Comparison of ENCODE assay signal across 26 cellular contexts in genomic region chr3:190130700-190131099, GRCh38. TPM values are rescaled to one million over a fixed set of nuclear protein-coding genes. Genes with fewer than 3 reads are reported as not detected.
DNase-seq lines count a peak whose midpoint lies in the region; ATAC-seq, FAIRE-seq and TF ChIP-seq lines count a peak whose summit lies in the region.
"Had no signal": no experiment of that assay in that cellular context is flagged by ENCODE, and none has a peak within 500 bp of the region (broad histone marks: within the 10 kb centered on the region; RNA-seq: fewer than 3 reads in every experiment).

No MANE protein-coding gene starts in this region.

- intact Hi-C loops in mammary epithelial cell (cut with micrococcal nuclease) = no loop called here

- POLR2A ChIA-PET in A549 (lab: Yijun Ruan, JAX) = no interaction called here

- H2AFZ ChIP-seq in mammary epithelial cell (ENCODE audit: low read depth, low read length) (no peak overlapping the region), mesenchymal stem cell (ENCODE audit: low read depth, low read length) (no peak overlapping the region)

- no peak overlapping the region for H4K91ac ChIP-seq in mesenchymal stem cell (ENCODE audit: low read length)

- H3K9ac ChIP-seq in mammary epithelial cell (ENCODE audit: insufficient read depth, low read length) (no peak overlapping the region), mesenchymal stem cell (ENCODE audit: low read length) (peak overlapping the region; percentile 32)
- H3K9ac ChIP-seq: BLaER1, KMS-11 had no signal

- H3K4me3 ChIP-seq in A549 (no peak overlapping the region), mammary epithelial cell (replicated peaks in 1 of 3; ENCODE audit: insufficient read depth in 1 of 3, low read depth in 2 of 3, low read length in 3 of 3) (no peak overlapping the region), mesenchymal stem cell (ENCODE audit: insufficient read depth in 1 of 2, low read depth in 1 of 2, low read length in 2 of 2) (no peak overlapping the region)
- H3K4me3 ChIP-seq: BLaER1, left lung, stomach, tibial nerve had no signal

- H3K4me2 ChIP-seq in A549 = peak overlapping the region; percentile 34; the same call in 2 of the 3 replicates
- no peak overlapping the region for H3K4me2 ChIP-seq in mammary epithelial cell (ENCODE audit: insufficient read depth, low read depth, low read length)
- no peak overlapping the region for H3K4me2 ChIP-seq in mesenchymal stem cell (ENCODE audit: low read length, poor library complexity, severe bottlenecking)
- H3K4me2 ChIP-seq: BLaER1, KMS-11 had no signal

- no peak overlapping the region for H3K18ac ChIP-seq in mesenchymal stem cell (ENCODE audit: low read depth in 1 of 2, low read length in 2 of 2)

- no peak overlapping the region for H3K14ac ChIP-seq in mesenchymal stem cell (ENCODE audit: low read length in 2 of 2)

- no peaks in the 10 kb centered on the region for H3K36me3 Mint-ChIP-seq in activated naive CD8-positive, alpha-beta T cell treated with anti-CD3 and anti-CD28 coated beads, Interleukin-2, amount 50 U/mL, for 24 hours (ENCODE audit: low read depth)
- H3K36me3 Mint-ChIP-seq: natural killer cell had no signal

- H3K4me1 Mint-ChIP-seq in activated naive CD8-positive, alpha-beta T cell treated with anti-CD3 and anti-CD28 coated beads, Interleukin-2, amount 50 U/mL, for 24 hours = no peaks in the 10 kb centered on the region
- H3K4me1 Mint-ChIP-seq: natural killer cell had no signal

- no peaks in the 10 kb centered on the region for H3K79me2 ChIP-seq in mammary epithelial cell (ENCODE audit: insufficient read depth, low read length)

- H3K4ac ChIP-seq in mesenchymal stem cell (ENCODE audit: low read depth in 1 of 2, low read length in 2 of 2) = no peak overlapping the region

- no peak overlapping the region for H2BK12ac ChIP-seq in mesenchymal stem cell (ENCODE audit: low read length in 2 of 2)

- ATAC-seq in A549 = no peak
- no peak for ATAC-seq in activated naive CD8-positive, alpha-beta T cell treated with anti-CD3 and anti-CD28 coated beads, Interleukin-2, amount 50 U/mL, for 24 hours
- no peak for ATAC-seq in esophagus mucosa
- ATAC-seq: natural killer cell, Right ventricle myocardium inferior had no signal

- no peak for TF ChIP-seq POLR2A in A549 (IDR thresholded peaks at IDR 0.05; ENCODE audit: low read length)

- H3K9me3 ChIP-seq in A549 (no peaks in the 10 kb centered on the region), mammary epithelial cell (replicated peaks; ENCODE audit: insufficient read depth, low read length) (no peaks in the 10 kb centered on the region), mesenchymal stem cell (ENCODE audit: control insufficient read depth, low read length) (no peaks in the 10 kb centered on the region)
- H3K9me3 ChIP-seq: BLaER1, left lung, stomach, tibial nerve had no signal

- TF ChIP-seq RAD21 in A549 (conservative IDR thresholded peaks at IDR 0.05 in 1 of 2, IDR thresholded peaks at IDR 0.05 in 1 of 2) = no peak

- no peak overlapping the region for H3K27ac Mint-ChIP-seq in activated naive CD8-positive, alpha-beta T cell treated with anti-CD3 and anti-CD28 coated beads, Interleukin-2, amount 50 U/mL, for 24 hours
- H3K27ac Mint-ChIP-seq: activated T-cell treated with anti-CD3 and anti-CD28 coated beads, Interleukin-2, amount 50 U/mL, for 24 hours; natural killer cell had no signal

- 85% methylated on average over 6 of the region's 6 CpGs for WGBS in A549 (ENCODE audit: missing lambda C conversion rate)
- WGBS in mammary epithelial cell (ENCODE audit: low coverage, missing lambda C conversion rate) = 87% methylated on average over 6 of the region's 6 CpGs
- 75% methylated on average over 5 of the region's 6 CpGs for WGBS in mesenchymal stem cell

- no peak overlapping the region for H2BK120ac ChIP-seq in mesenchymal stem cell (ENCODE audit: low read depth, low read length)

- no peak overlapping the region for H2AK5ac ChIP-seq in mesenchymal stem cell (ENCODE audit: low read length, severe bottlenecking)

- H4K20me1 ChIP-seq in mammary epithelial cell (ENCODE audit: insufficient read depth, low read length) = no peaks in the 10 kb centered on the region
- H4K20me1 ChIP-seq: BLaER1 had no signal

- dilution Hi-C loops in mammary epithelial cell (cut with HindIII; ENCODE audit: low sequenced_read_pairs) = no loop called here

- no peaks in the 10 kb centered on the region for H3K79me1 ChIP-seq in mesenchymal stem cell (replicated peaks; ENCODE audit: low read length, poor library complexity, severe bottlenecking)

- H3K4me1 ChIP-seq in A549 (peaks cover 16% of the 10 kb centered on the region), mammary epithelial cell (ENCODE audit: insufficient read depth, low read length) (peaks cover 10% of the 10 kb centered on the region), mesenchymal stem cell (ENCODE audit: control insufficient read depth, insufficient read depth, low read depth, low read length) (peaks cover 4% of the 10 kb centered on the region)
- H3K4me1 ChIP-seq: left lung had no signal

- no peak for DNase-seq in A549 (ENCODE audit: low read depth in 1 of 2, low spot score in 1 of 2)
- DNase-seq in LHCN-M2 (ENCODE audit: low read depth) = peak; percentile 12
- DNase-seq in mammary epithelial cell = no peak
- DNase-seq in mesenchymal stem cell = peak; percentile 57
- DNase-seq in activated naive CD8-positive, alpha-beta T cell treated with anti-CD3 and anti-CD28 coated beads, Interleukin-2, amount 50 U/mL, for 24 hours = no peak
- DNase-seq in globus pallidus (ENCODE audit: low spot score) = no peak
- DNase-seq: activated CD4-positive, alpha-beta T cell treated with anti-CD3 and anti-CD28 coated beads for 4 hours; activated T-cell treated with anti-CD3 and anti-CD28 coated beads, Interleukin-2, amount 50 U/mL, for 24 hours; effector CD4-positive, alpha-beta T cell; left lung; midbrain; MV-4-11; natural killer cell; NCI-H146; NCI-H510A treated with DMSO at 0.1 percent for 48 hours; NK-92 treated with Interleukin-12 subunit alpha and Interleukin-12 subunit beta, amount 100 ng/mL, for 24 hours; small intestine; stimulated activated CD8-positive, alpha-beta memory T cell treated with anti-CD3 and anti-CD28 coated beads, Interleukin-4, amount 100 ng/mL, for 48 hours; T-helper 2 cell had no signal

- TF ChIP-seq EP300 in A549 (IDR thresholded peaks at IDR 0.05) = no peak

- CTCF ChIA-PET in A549 (lab: Yijun Ruan, JAX) = no interaction called here
- CTCF ChIA-PET in mammary epithelial cell (lab: Charles Lee; ENCODE audit: low non-redundant PET) = no interaction called here

- no peak overlapping the region for H4K8ac ChIP-seq in mesenchymal stem cell (ENCODE audit: low read length)

- in situ Hi-C loops in mammary epithelial cell (cut with MboI; ENCODE audit: low sequenced_read_pairs in 2 of 2) = no loop called here

- no peaks in the 10 kb centered on the region for H3K9me3 Mint-ChIP-seq in activated naive CD8-positive, alpha-beta T cell treated with anti-CD3 and anti-CD28 coated beads, Interleukin-2, amount 50 U/mL, for 24 hours
- H3K9me3 Mint-ChIP-seq: activated T-cell treated with anti-CD3 and anti-CD28 coated beads, Interleukin-2, amount 50 U/mL, for 24 hours had no signal

- H3K27ac ChIP-seq in A549 (peak overlapping the region in 1 of 2 experiments; percentile 28; a peak in 1 of 6 replicates), mammary epithelial cell (ENCODE audit: insufficient read depth, low read depth, low read length) (peak overlapping the region; percentile 14), mesenchymal stem cell (ENCODE audit: low read length, poor library complexity, severe bottlenecking) (no peak overlapping the region)
- H3K27ac ChIP-seq: BLaER1, KMS-11, left lung, stomach, tibial nerve had no signal

- BruUV-seq in mammary epithelial cell (replicated peaks; lab: Mats Ljungman, UMichigan) = no TSS peak

- H3K27me3 ChIP-seq in mammary epithelial cell (ENCODE audit: insufficient read depth, low read length) (no peaks in the 10 kb centered on the region), mesenchymal stem cell (ENCODE audit: control insufficient read depth in 1 of 2, insufficient read depth in 1 of 2, low read length in 2 of 2) (no peaks in the 10 kb centered on the region)
- H3K27me3 ChIP-seq: BLaER1, tibial nerve had no signal

- no peak for FAIRE-seq in A549 (lab: Jason Lieb, UNC)
- FAIRE-seq: colon, small intestine had no signal

- no peaks in the 10 kb centered on the region for H3K36me3 ChIP-seq in mammary epithelial cell (ENCODE audit: insufficient read depth, low read length)
- H3K36me3 ChIP-seq in mesenchymal stem cell (ENCODE audit: control insufficient read depth in 1 of 2, insufficient read depth in 2 of 2, low read depth in 1 of 2, low read length in 2 of 2) = no peaks in the 10 kb centered on the region
- H3K36me3 ChIP-seq: BLaER1, left lung, stomach, tibial nerve had no signal

- TF ChIP-seq CTCF in A549 (IDR thresholded peaks at IDR 0.05) (no peak), mammary epithelial cell (conservative IDR thresholded peaks at IDR 0.05 in 1 of 2, IDR thresholded peaks at IDR 0.05 in 1 of 2; ENCODE audit: extremely low read depth in 1 of 2, insufficient read depth in 1 of 2, low read depth in 1 of 2, low read length in 2 of 2) (no peak)

- no peak overlapping the region for H3K4me3 Mint-ChIP-seq in activated naive CD8-positive, alpha-beta T cell treated with anti-CD3 and anti-CD28 coated beads, Interleukin-2, amount 50 U/mL, for 24 hours
- H3K4me3 Mint-ChIP-seq: activated T-cell treated with anti-CD3 and anti-CD28 coated beads, Interleukin-2, amount 50 U/mL, for 24 hours; natural killer cell had no signal

- no peak overlapping the region for H3K23ac ChIP-seq in mesenchymal stem cell (ENCODE audit: low read length in 2 of 2)

- H3K27me3 Mint-ChIP-seq in activated naive CD8-positive, alpha-beta T cell treated with anti-CD3 and anti-CD28 coated beads, Interleukin-2, amount 50 U/mL, for 24 hours = peaks cover 16% of the 10 kb centered on the region

- no peak overlapping the region for H2BK5ac ChIP-seq in mesenchymal stem cell (ENCODE audit: low read depth, low read length, poor library complexity, severe bottlenecking)

- no peak overlapping the region for H2BK15ac ChIP-seq in mesenchymal stem cell (ENCODE audit: low read depth, poor library complexity, severe bottlenecking)

RNA-seq across cellular contexts. Expression of gene P3H2, which starts 10.0 kb away (rescaled TPM):
- 59.9 and 72.5 TPM in 2 replicates for polyA plus RNA-seq in A549 (2011; rRNA removed)
- polyA plus RNA-seq in A549 (2012; cell fraction: cytosol; rRNA removed) = 16.2 and 21.8 TPM in 2 replicates
- 21.9 and 29.7 TPM in 2 replicates for polyA plus RNA-seq in A549 (2012; cell fraction: nucleus; rRNA removed)
- polyA plus RNA-seq in A549 (2017; fragmentation: RNase III; extraction: RNeasy Plus Mini Kit Qiagen cat#74134 plus additional on column Dnase treatment) = 48.5 to 56.6 TPM (median 55.1 TPM) in 3 replicates
- 37.1 and 37.2 TPM in 2 replicates for polyA minus RNA-seq in A549 (2011; rRNA and poly(A)+ RNA removed)
- total RNA-seq in LHCN-M2 (2014; rRNA removed) = 7.8 and 7.9 TPM in 2 replicates
- 7.9 TPM for polyA plus RNA-seq in LHCN-M2 (2012)
- 100 to 1,000 TPM in 1 of 2 donors, 10 to 100 TPM in 1; 71.2 to 181 TPM for total RNA-seq in mammary epithelial cell
- 150 TPM for polyA plus RNA-seq in mammary epithelial cell
- 188 TPM for polyA minus RNA-seq in mammary epithelial cell
- polyA plus RNA-seq in mesenchymal stem cell (2013, experiment 1 of 2) = 43.0 TPM
- 45.7 TPM for polyA plus RNA-seq in mesenchymal stem cell (2013, experiment 2 of 2)
- total RNA-seq in esophagus mucosa = 15.0 TPM

Comparison
In these comparisons a context has a peak if more than half of its experiments do, and no peak if none do; other contexts are left out.
1. DNase-seq: peak in LHCN-M2 (single experiment) and mesenchymal stem cell (single experiment); none in A549 (0 of 2), mammary epithelial cell (single experiment), activated naive CD8-positive, alpha-beta T cell treated with anti-CD3 and anti-CD28 coated beads, Interleukin-2, amount 50 U/mL, for 24 hours (single experiment) and globus pallidus (single experiment).